19 cellular contexts compared by ENCODE assay signal in the genomic region with DNA sequence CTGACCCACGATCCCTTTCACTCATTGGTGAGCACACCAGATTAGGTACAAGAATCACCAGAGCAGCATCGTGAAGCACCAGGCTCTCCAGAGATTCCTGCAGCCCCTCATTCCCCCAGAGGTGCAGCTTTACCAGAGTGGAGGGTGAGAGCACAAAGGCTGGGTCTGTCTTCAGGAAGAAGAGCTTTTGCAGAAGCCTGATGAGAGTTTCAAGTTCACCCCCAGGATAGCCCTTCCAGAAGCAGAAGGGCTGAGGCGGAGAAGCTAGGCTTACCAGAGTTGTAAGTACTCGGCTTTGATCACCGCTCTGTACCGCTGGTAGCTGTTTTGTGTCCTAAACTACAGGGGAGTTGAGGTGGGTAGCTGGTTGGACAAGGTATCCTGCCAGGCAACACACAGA. TPM values are rescaled to one million over a fixed set of nuclear protein-coding genes. Genes with fewer than 3 reads are reported as not detected.
"Had no signal": no experiment of that assay in that cellular context is flagged by ENCODE, and none has a peak within 500 bp of the region (broad histone marks: within the 10 kb centered on the region; RNA-seq: fewer than 3 reads in every experiment).

No MANE protein-coding gene starts in this region.

- ATAC-seq: pancreas had no signal

- DNase-seq: activated CD4-positive, alpha-beta T cell treated with anti-CD3 and anti-CD28 coated beads, Interleukin-2, amount 50 U/mL, for 48 hours; activated CD4-positive, CD25-positive, alpha-beta regulatory T cell treated with anti-CD3 and anti-CD28 coated beads, Interleukin-2, amount 50 U/mL, for 72 hours; activated gamma-delta T cell treated with Interleukin-2 at 50 U/mL for 16 hours; activated T-cell treated with anti-CD3 and anti-CD28 coated beads, Interleukin-2, amount 50 U/mL, for 48 hours; amniotic stem cell; brain microvascular endothelial cell; effector memory CD4-positive, alpha-beta T cell; foreskin melanocyte; kidney glomerular epithelial cell; mesendoderm; sigmoid colon; T-helper 9 cell had no signal

- H3K4me3 ChIP-seq: pancreas, sigmoid colon, spleen, tibial nerve, vagina had no signal

- H3K9me3 ChIP-seq: pancreas, sigmoid colon, spleen, tibial nerve, vagina had no signal

- H3K27me3 Mint-ChIP-seq: activated naive CD8-positive, alpha-beta T cell had no signal

- H3K36me3 Mint-ChIP-seq: activated naive CD8-positive, alpha-beta T cell had no signal

- H3K27ac Mint-ChIP-seq: activated naive CD8-positive, alpha-beta T cell had no signal

- H3K4me3 Mint-ChIP-seq: activated naive CD8-positive, alpha-beta T cell; nephron had no signal

- H3K27ac ChIP-seq: brain microvascular endothelial cell, epithelial cell of prostate, pancreas, sigmoid colon, spleen, vagina had no signal

- H3K27me3 ChIP-seq: brain microvascular endothelial cell, pancreas, sigmoid colon, tibial nerve, vagina had no signal

- H3K9me3 Mint-ChIP-seq: nephron had no signal

- FAIRE-seq: pancreas had no signal

RNA-seq across cellular contexts. Expression of gene TSSK3, which starts 3.1 kb away (rescaled TPM):
- total RNA-seq: vagina had no signal
